Comparison of ENCODE assay signal across 7 cellular contexts in the genomic region with DNA sequence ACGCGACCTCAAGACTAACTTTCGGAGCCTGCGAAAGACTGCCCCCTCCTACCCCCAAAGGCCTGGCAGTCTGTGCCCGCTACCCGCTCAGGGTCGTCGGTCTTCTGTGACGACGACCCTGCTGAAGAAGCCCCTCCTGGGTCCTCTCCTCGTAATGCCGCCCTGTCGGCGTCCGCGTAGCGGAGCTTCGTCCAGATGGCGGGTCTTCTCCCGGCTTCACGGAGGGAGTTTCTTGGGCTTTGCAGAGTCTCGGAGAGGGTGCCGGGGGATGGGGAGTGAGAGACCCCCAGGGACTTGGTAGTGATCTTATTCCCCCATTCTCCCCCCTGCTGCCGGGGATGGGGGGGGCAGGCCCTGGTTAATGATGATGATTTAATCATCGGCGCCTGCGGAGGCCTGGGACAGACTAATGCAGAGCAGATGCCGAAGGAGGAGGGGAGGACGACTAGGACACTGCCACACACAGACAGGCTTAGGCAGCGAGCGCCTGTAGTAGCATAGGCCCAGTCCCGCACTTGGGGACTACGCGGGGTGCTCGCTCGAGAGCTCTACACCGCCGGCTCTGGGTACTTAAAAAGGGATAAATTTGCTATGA. TPM values are rescaled to one million over a fixed set of nuclear protein-coding genes. Genes with fewer than 3 reads are reported as not detected.
DNase-seq lines count a peak whose midpoint lies in the region; ATAC-seq and TF ChIP-seq lines count a peak whose summit lies in the region.

No MANE protein-coding gene starts in this region.

- peak overlapping the region; percentile 53 to 65 for H3K4me3 ChIP-seq in body of pancreas

- TF ChIP-seq POLR2A in body of pancreas (IDR thresholded peaks at IDR 0.05) = no peak

- peak overlapping the region; percentile 89 for H3K4me3 Mint-ChIP-seq in stimulated activated memory B cell treated with anti-CD40 and anti-IgM and Interleukin-4, amounts not matched to agents 10 μg/mL and 1 μg/mL and 100 μg/mL, for 72 hours

- H3K36me3 Mint-ChIP-seq in stimulated activated memory B cell treated with anti-CD40 and anti-IgM and Interleukin-4, amounts not matched to agents 10 μg/mL and 1 μg/mL and 100 μg/mL, for 72 hours = peaks cover 24% of the 10 kb centered on the region

- H3K36me3 ChIP-seq in body of pancreas (replicated peaks in 1 of 2; ENCODE audit: insufficient read depth in 1 of 2, low read depth in 2 of 2) = no peaks in the 10 kb centered on the region

- H3K9me3 ChIP-seq in body of pancreas = no peaks in the 10 kb centered on the region

- 9 to 25% methylated on average over 14 to 37 of the region's 38 CpGs for WGBS in body of pancreas, 2 donors

- peak overlapping the region; percentile 96 to 99 (median 98) for H3K27ac ChIP-seq in body of pancreas

- H3K27me3 ChIP-seq in body of pancreas = peaks cover 0 to 14% of the 10 kb centered on the region in 2 donors

- H3K27ac Mint-ChIP-seq in stimulated activated memory B cell treated with anti-CD40 and anti-IgM and Interleukin-4, amounts not matched to agents 10 μg/mL and 1 μg/mL and 100 μg/mL, for 72 hours = peak overlapping the region; percentile 97

- peaks cover 47% of the 10 kb centered on the region for H3K4me1 Mint-ChIP-seq in stimulated activated memory B cell treated with anti-CD40 and anti-IgM and Interleukin-4, amounts not matched to agents 10 μg/mL and 1 μg/mL and 100 μg/mL, for 72 hours

- TF ChIP-seq CTCF in GM10266 (IDR thresholded peaks at IDR 0.05; ENCODE audit: control insufficient read depth, insufficient read depth, low read depth, missing control alignments) (no peak), body of pancreas (IDR thresholded peaks at IDR 0.05) (no peak)

- H3K27me3 Mint-ChIP-seq in stimulated activated memory B cell treated with anti-CD40 and anti-IgM and Interleukin-4, amounts not matched to agents 10 μg/mL and 1 μg/mL and 100 μg/mL, for 72 hours = peaks cover 26% of the 10 kb centered on the region

- ATAC-seq in HG02571 (IDR thresholded peaks at IDR 0.05; ENCODE audit: unreplicated experiment) (peak; percentile 10), body of pancreas (peak; percentile 7)
- peak; percentile 22 for ATAC-seq in stimulated activated memory B cell treated with anti-CD40 and anti-IgM and Interleukin-4, amounts not matched to agents 10 μg/mL and 1 μg/mL and 100 μg/mL, for 72 hours

- intact Hi-C loops in body of pancreas (cut with DNase I) = no loop called here

- no peaks in the 10 kb centered on the region for H3K9me3 Mint-ChIP-seq in stimulated activated memory B cell treated with anti-CD40 and anti-IgM and Interleukin-4, amounts not matched to agents 10 μg/mL and 1 μg/mL and 100 μg/mL, for 72 hours

- peaks cover 43% of the 10 kb centered on the region for H3K4me1 ChIP-seq in body of pancreas

- DNase-seq in GM10266 (ENCODE audit: extremely low spot score) (peak; percentile 44), NCI-H524 (lab: John Stamatoyannopoulos, UW) (peak; percentile 79 to 83), body of pancreas (peak in 1 of 4 donors; percentile 35), islet precursor cell (peak; percentile 84)
- no peak for DNase-seq in effector CD4-positive, alpha-beta T cell

RNA-seq across cellular contexts. Expression of gene PCGF1, which starts 0.5 kb away (rescaled TPM):
- 10 to 100 TPM; 16.5 to 22.3 TPM for total RNA-seq in body of pancreas

RNA-seq across cellular contexts. Expression of gene TLX2, which starts 6.2 kb away (rescaled TPM):
- not detected for total RNA-seq in body of pancreas

RNA-seq across cellular contexts. Expression of gene LBX2, which starts 8.6 kb away (rescaled TPM):
- total RNA-seq in body of pancreas = 1 to 10 TPM; 2.3 to 7.6 TPM

RNA-seq across cellular contexts. Expression of gene DQX1, which starts 18.0 kb away (rescaled TPM):
- 1 to 10 TPM in 1 of 2 donors, not detected in 1; 2.0 TPM for total RNA-seq in body of pancreas

RNA-seq across cellular contexts. Expression of gene AUP1, which starts 21.5 kb away (rescaled TPM):
- 100 to 1,000 TPM in 1 of 2 donors, 10 to 100 TPM in 1; 82.5 to 170 TPM for total RNA-seq in body of pancreas
